8 cellular contexts compared by ENCODE assay signal in genomic region chr11:66841861-66842260, GRCh38. TPM values are rescaled to one million over a fixed set of nuclear protein-coding genes. Genes with fewer than 3 reads are reported as not detected.
A peak's percentile ranks its signal among the peaks of the same experiment; 100 is the strongest.
DNase-seq lines count a peak whose midpoint lies in the region; ATAC-seq lines count a peak whose summit lies in the region.

No MANE protein-coding gene starts in this region.

- H3K4me3 ChIP-seq in iPS-20b (ENCODE audit: low read length) (peak overlapping the region; percentile 97), subcutaneous abdominal adipose tissue (ENCODE audit: low read depth in 1 of 5, low read length in 5 of 5) (peak overlapping the region; percentile 74 to 96 (median 95))

- no peak for ATAC-seq in activated T-helper 17 cell treated with anti-CD3 and anti-CD28 coated beads, Interleukin-2, amount 50 U/mL, for 72 hours (replicated peaks)

- H3K9me3 ChIP-seq in iPS-20b (ENCODE audit: insufficient read depth, low read depth, low read length) (no peaks in the 10 kb centered on the region), subcutaneous abdominal adipose tissue (ENCODE audit: control insufficient read depth in 5 of 5, low read length in 5 of 5) (no peaks in the 10 kb centered on the region)

- peaks cover 43% of the 10 kb centered on the region for H3K4me1 Mint-ChIP-seq in activated CD4-positive, alpha-beta T cell treated with anti-CD3 and anti-CD28 coated beads, Interleukin-2, amount 10 ng/mL, durations not matched to agents 24 days and 14 days
- peaks cover 32% of the 10 kb centered on the region for H3K4me1 Mint-ChIP-seq in activated T-helper 17 cell treated with anti-CD3 and anti-CD28 coated beads, Interleukin-2, amount 50 U/mL, for 72 hours

- peak overlapping the region; percentile 85 for H3K27ac Mint-ChIP-seq in activated CD4-positive, alpha-beta T cell treated with anti-CD3 and anti-CD28 coated beads, Interleukin-2, amount 10 ng/mL, durations not matched to agents 24 days and 14 days
- H3K27ac Mint-ChIP-seq in activated T-helper 17 cell treated with anti-CD3 and anti-CD28 coated beads, Interleukin-2, amount 50 U/mL, for 72 hours: peak overlapping the region; percentile 99

- H3K27me3 Mint-ChIP-seq in activated CD4-positive, alpha-beta T cell treated with anti-CD3 and anti-CD28 coated beads, Interleukin-2, amount 10 ng/mL, durations not matched to agents 24 days and 14 days: no peaks in the 10 kb centered on the region
- H3K27me3 Mint-ChIP-seq in activated T-helper 17 cell treated with anti-CD3 and anti-CD28 coated beads, Interleukin-2, amount 50 U/mL, for 72 hours: no peaks in the 10 kb centered on the region

- H3K27me3 ChIP-seq in iPS-20b (ENCODE audit: insufficient read depth, low read length) (no peaks in the 10 kb centered on the region), subcutaneous abdominal adipose tissue (ENCODE audit: control insufficient read depth in 5 of 5, insufficient read depth in 4 of 5, low read length in 5 of 5) (no peaks in the 10 kb centered on the region)

- H3K27ac ChIP-seq in iPS-20b (ENCODE audit: low read length) (no peak overlapping the region), subcutaneous abdominal adipose tissue (ENCODE audit: low read depth, low read length) (peak overlapping the region; percentile 79)

- H3K9ac ChIP-seq in iPS-20b (ENCODE audit: low read depth, low read length) (peak overlapping the region; percentile 94; the same call in 1 of the 2 replicates), subcutaneous abdominal adipose tissue (ENCODE audit: low read length in 5 of 5) (peak overlapping the region; percentile 94 to 97 (median 96))

- peaks cover 34% of the 10 kb centered on the region for H3K36me3 ChIP-seq in iPS-20b (ENCODE audit: insufficient read depth, low read depth, low read length)
- H3K36me3 ChIP-seq in subcutaneous abdominal adipose tissue (ENCODE audit: control insufficient read depth in 5 of 5, insufficient read depth in 5 of 5, low read length in 5 of 5): peaks cover 0 to 42% (median 24%) of the 10 kb centered on the region in 5 donors

- H3K4me1 ChIP-seq in iPS-20b (ENCODE audit: insufficient read depth, low read length) (peaks cover 9% of the 10 kb centered on the region; the same call in 1 of the 2 replicates), subcutaneous abdominal adipose tissue (ENCODE audit: control insufficient read depth in 5 of 5, insufficient read depth in 5 of 5, low read length in 5 of 5) (peaks cover 11 to 36% (median 34%) of the 10 kb centered on the region in 5 donors)

- DNase-seq in activated CD4-positive, alpha-beta T cell treated with anti-CD3 and anti-CD28 coated beads, Interleukin-2, amount 10 ng/mL, durations not matched to agents 24 days and 14 days: peak; percentile 63
- DNase-seq in activated CD4-positive, alpha-beta T cell treated with anti-CD3 and anti-CD28 coated beads, Interleukin-2, amount 50 U/mL, for 4 hours: no peak
- DNase-seq in AG08395 (ENCODE audit: low spot score): no peak
- no peak for DNase-seq in posterior vena cava (ENCODE audit: low spot score)
- no peak for DNase-seq in NCI-H526 treated with DMSO at 0.1 percent for 48 hours (lab: John Stamatoyannopoulos, UW)

- H3K9me3 Mint-ChIP-seq in activated CD4-positive, alpha-beta T cell treated with anti-CD3 and anti-CD28 coated beads, Interleukin-2, amount 10 ng/mL, durations not matched to agents 24 days and 14 days: no peaks in the 10 kb centered on the region
- H3K9me3 Mint-ChIP-seq in activated T-helper 17 cell treated with anti-CD3 and anti-CD28 coated beads, Interleukin-2, amount 50 U/mL, for 72 hours: no peaks in the 10 kb centered on the region

- intact Hi-C loops in activated CD4-positive, alpha-beta T cell treated with anti-CD3 and anti-CD28 coated beads, Interleukin-2, amount 10 ng/mL, durations not matched to agents 24 days and 14 days (cut with micrococcal nuclease): loop anchor here (2.0 kb wide), 1 partner anchor 97 kb away; a partner anchor contains a TSS
- intact Hi-C loops in posterior vena cava (cut with DNase I): no loop called here

- peak overlapping the region; percentile 91 for H3K4me3 Mint-ChIP-seq in activated CD4-positive, alpha-beta T cell treated with anti-CD3 and anti-CD28 coated beads, Interleukin-2, amount 10 ng/mL, durations not matched to agents 24 days and 14 days
- H3K4me3 Mint-ChIP-seq in activated T-helper 17 cell treated with anti-CD3 and anti-CD28 coated beads, Interleukin-2, amount 50 U/mL, for 72 hours: peak overlapping the region; percentile 99

- H3K36me3 Mint-ChIP-seq in activated CD4-positive, alpha-beta T cell treated with anti-CD3 and anti-CD28 coated beads, Interleukin-2, amount 10 ng/mL, durations not matched to agents 24 days and 14 days (ENCODE audit: low read depth): peaks cover 36% of the 10 kb centered on the region
- H3K36me3 Mint-ChIP-seq in activated T-helper 17 cell treated with anti-CD3 and anti-CD28 coated beads, Interleukin-2, amount 50 U/mL, for 72 hours (ENCODE audit: low read depth): peaks cover 60% of the 10 kb centered on the region

RNA-seq across cellular contexts. Expression of gene RCE1, which starts 1.4 kb away (rescaled TPM):
- total RNA-seq in activated CD4-positive, alpha-beta T cell treated with anti-CD3 and anti-CD28 coated beads, Interleukin-2, amount 10 ng/mL, durations not matched to agents 24 days and 14 days: 28.5 and 32.9 TPM in 2 replicates
- total RNA-seq in activated T-helper 17 cell treated with anti-CD3 and anti-CD28 coated beads, Interleukin-2, amount 50 U/mL, for 72 hours: 10 to 100 TPM; 27.2 to 31.4 TPM
- 1 to 10 TPM; 7.9 to 9.1 TPM for total RNA-seq in posterior vena cava

RNA-seq across cellular contexts. Expression of gene LRFN4, which starts 15.0 kb away (rescaled TPM):
- total RNA-seq in activated CD4-positive, alpha-beta T cell treated with anti-CD3 and anti-CD28 coated beads, Interleukin-2, amount 10 ng/mL, durations not matched to agents 24 days and 14 days: 51.9 and 55.6 TPM in 2 replicates
- total RNA-seq in activated T-helper 17 cell treated with anti-CD3 and anti-CD28 coated beads, Interleukin-2, amount 50 U/mL, for 72 hours: 10 to 100 TPM; 20.5 to 43.7 TPM
- 10 to 100 TPM; 15.0 to 16.9 TPM for total RNA-seq in posterior vena cava
